12 cellular contexts compared by ENCODE assay signal in the genomic region with DNA sequence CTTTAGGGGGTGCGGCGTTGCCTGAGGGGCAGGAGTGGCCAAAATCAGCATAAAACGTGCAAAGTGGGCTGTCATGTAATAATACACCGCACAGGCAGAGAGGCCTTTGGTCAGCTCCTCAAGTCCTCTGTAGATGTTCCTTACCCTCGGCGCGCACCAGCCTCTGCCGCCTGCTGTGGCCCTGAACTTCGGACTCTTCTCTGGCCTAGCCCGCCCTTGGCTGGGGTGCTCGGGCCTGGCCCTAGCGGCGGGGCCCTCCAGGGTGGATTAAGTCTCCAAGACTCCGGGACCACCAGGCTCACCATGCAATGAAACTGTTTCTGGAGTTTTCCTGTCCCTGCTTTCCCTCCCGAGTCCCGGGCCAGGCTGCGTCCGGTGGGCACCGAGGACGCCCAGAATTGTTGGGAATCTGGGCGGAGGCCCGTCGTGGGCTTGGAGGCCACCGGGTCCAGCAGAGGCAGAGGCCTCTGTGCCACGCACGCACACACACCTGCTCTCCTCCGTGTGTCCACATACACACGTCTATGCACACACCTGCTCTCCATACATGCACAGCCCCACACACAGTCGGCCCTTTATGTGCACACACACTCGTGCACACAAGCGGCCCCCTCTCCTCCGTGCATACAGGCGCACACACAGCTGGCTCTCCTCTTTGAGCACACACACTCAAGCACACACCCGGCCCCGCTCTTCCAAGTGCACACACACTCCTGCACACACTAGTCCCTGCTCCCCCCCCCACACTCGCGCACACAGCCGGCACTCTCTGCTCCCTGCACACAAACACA. TPM values are rescaled to one million over a fixed set of nuclear protein-coding genes. Genes with fewer than 3 reads are reported as not detected.
A peak's percentile ranks its signal among the peaks of the same experiment; 100 is the strongest.
DNase-seq lines count a peak whose midpoint lies in the region; ATAC-seq and TF ChIP-seq lines count a peak whose summit lies in the region.
"Had no signal": no experiment of that assay in that cellular context is flagged by ENCODE, and none has a peak within 500 bp of the region (broad histone marks: within the 10 kb centered on the region; RNA-seq: fewer than 3 reads in every experiment).

No MANE protein-coding gene starts in this region.

- H3K27ac ChIP-seq in WERI-Rb-1 = no peak overlapping the region

- H3K27ac Mint-ChIP-seq in T-helper 2 cell treated with Interferon-gamma antibody and Interleukin-4, amounts not matched to agents 5 μg/mL and 100 μg/mL, for 36 hours = peak overlapping the region; percentile 15
- no peak overlapping the region for H3K27ac Mint-ChIP-seq in CD14-positive monocyte

- peaks cover 21% of the 10 kb centered on the region for H3K4me1 Mint-ChIP-seq in T-helper 2 cell treated with Interferon-gamma antibody and Interleukin-4, amounts not matched to agents 5 μg/mL and 100 μg/mL, for 36 hours (ENCODE audit: low read depth)
- H3K4me1 Mint-ChIP-seq in CD14-positive monocyte = peaks cover 23% of the 10 kb centered on the region

- no peak overlapping the region for H3K4me3 ChIP-seq in WERI-Rb-1 (ENCODE audit: low read depth, low read length)

- ATAC-seq in left ventricle myocardium superior = no peak
- no peak for ATAC-seq in sciatic nerve
- ATAC-seq in omental fat pad (ENCODE audit: low FRiP score) = no peak

- intact Hi-C loops in left ventricle myocardium superior (cut with micrococcal nuclease) (no loop called here), sciatic nerve (cut with DNase I) (no loop called here), CD14-positive monocyte (cut with micrococcal nuclease) (no loop called here)

- H3K27me3 Mint-ChIP-seq in T-helper 2 cell treated with Interferon-gamma antibody and Interleukin-4, amounts not matched to agents 5 μg/mL and 100 μg/mL, for 36 hours (ENCODE audit: low read depth) = peaks cover 3% of the 10 kb centered on the region
- H3K27me3 Mint-ChIP-seq in CD14-positive monocyte (ENCODE audit: low read depth in 3 of 3) = peaks cover 0 to 6% (median 2%) of the 10 kb centered on the region in 3 donors

- no peak for DNase-seq in T-helper 2 cell treated with Interferon-gamma antibody and Interleukin-4, amounts not matched to agents 5 μg/mL and 100 μg/mL, for 36 hours (ENCODE audit: low spot score)
- DNase-seq in T-helper 2 cell (no peak), WERI-Rb-1 (peak; percentile 17), left ventricle myocardium superior (peak; percentile 25), sciatic nerve (ENCODE audit: low spot score) (peak; percentile 53), omental fat pad (ENCODE audit: low spot score) (no peak), NCI-H748 (lab: John Stamatoyannopoulos, UW; ENCODE audit: unreplicated experiment) (no peak), CD14-positive monocyte (ENCODE audit: low spot score) (no peak)
- DNase-seq: 8988T; DMS79 treated with DMSO at 0.1 percent for 48 hours; NCI-H187 treated with DMSO at 0.1 percent for 48 hours; stimulated activated CD4-positive, alpha-beta T cell treated with anti-CD3 and anti-CD28 coated beads, Interleukin-1b, Interleukin-23, amount 100 ng/mL, for 48 hours had no signal

- no peak for TF ChIP-seq CTCF in WERI-Rb-1 (IDR thresholded peaks at IDR 0.05; ENCODE audit: low read depth, low read length)
- TF ChIP-seq CTCF in omental fat pad (IDR thresholded peaks at IDR 0.05) = no peak
- no peak for TF ChIP-seq CTCF in CD14-positive monocyte (IDR thresholded peaks at IDR 0.05)

- no peaks in the 10 kb centered on the region for H3K9me3 Mint-ChIP-seq in T-helper 2 cell treated with Interferon-gamma antibody and Interleukin-4, amounts not matched to agents 5 μg/mL and 100 μg/mL, for 36 hours
- H3K9me3 Mint-ChIP-seq in CD14-positive monocyte = peaks cover 0 to 5% (median 2%) of the 10 kb centered on the region in 7 donors

- H3K36me3 Mint-ChIP-seq in T-helper 2 cell treated with Interferon-gamma antibody and Interleukin-4, amounts not matched to agents 5 μg/mL and 100 μg/mL, for 36 hours (ENCODE audit: low read depth) = peaks cover 21% of the 10 kb centered on the region
- H3K36me3 Mint-ChIP-seq in CD14-positive monocyte = peaks cover 11 to 21% of the 10 kb centered on the region in 2 donors

- no peaks in the 10 kb centered on the region for H3K27me3 ChIP-seq in WERI-Rb-1 (ENCODE audit: insufficient read depth, low read depth, severe bottlenecking)

- peak overlapping the region; percentile 71 for H3K4me3 Mint-ChIP-seq in T-helper 2 cell treated with Interferon-gamma antibody and Interleukin-4, amounts not matched to agents 5 μg/mL and 100 μg/mL, for 36 hours
- H3K4me3 Mint-ChIP-seq in CD14-positive monocyte = no peak overlapping the region

- peaks cover 24% of the 10 kb centered on the region for H3K36me3 ChIP-seq in WERI-Rb-1

- no peaks in the 10 kb centered on the region for H3K9me3 ChIP-seq in WERI-Rb-1 (ENCODE audit: severe bottlenecking)

RNA-seq across cellular contexts. Expression of gene TFDP1, which starts 1.5 kb away (rescaled TPM):
- 45.1 TPM for total RNA-seq in left ventricle myocardium superior
- 36.1 TPM for total RNA-seq in sciatic nerve
- 10 to 100 TPM; 32.6 to 59.6 (median 44.4) TPM for total RNA-seq in omental fat pad
- 10 to 100 TPM; 37.6 to 54.0 TPM for polyA plus RNA-seq in CD14-positive monocyte

Comparison
In these comparisons a context has a peak if more than half of its experiments do, and no peak if none do; other contexts are left out.
1. DNase-seq: peak in WERI-Rb-1 (single experiment), left ventricle myocardium superior (single experiment) and sciatic nerve (single experiment); none in T-helper 2 cell treated with Interferon-gamma antibody and Interleukin-4, amounts not matched to agents 5 μg/mL and 100 μg/mL, for 36 hours (single experiment), T-helper 2 cell (0 of 5), omental fat pad (single experiment), NCI-H748 (single experiment) and CD14-positive monocyte (single experiment).